19 cellular contexts compared by ENCODE assay signal in genomic region chr18:35306588-35307250, GRCh38.
"Had no signal": no experiment of that assay in that cellular context is flagged by ENCODE, and none has a peak within 500 bp of the region (broad histone marks: within the 10 kb centered on the region; RNA-seq: fewer than 3 reads in every experiment).

No MANE protein-coding gene starts in this region.

- H3K36me3 ChIP-seq: ovary had no signal

- H3K4me3 ChIP-seq: ovary, sigmoid colon, spleen, upper lobe of right lung had no signal

- ATAC-seq: activated CD8-positive, alpha-beta memory T cell treated with anti-CD3 and anti-CD28 coated beads, Interleukin-2, amount 10 ng/mL, durations not matched to agents 7 days and 5 days; left colon; naive thymus-derived CD4-positive, alpha-beta T cell; stimulated activated memory B cell treated with anti-CD40 and anti-IgM and Interleukin-4, amounts not matched to agents 10 μg/mL and 1 μg/mL and 100 μg/mL, for 72 hours; upper lobe of right lung had no signal

- H3K4me1 Mint-ChIP-seq: activated CD4-positive, alpha-beta memory T cell treated with anti-CD3 and anti-CD28 coated beads, Interleukin-2, amount 10 ng/mL, durations not matched to agents 7 days and 5 days; activated CD8-positive, alpha-beta memory T cell treated with anti-CD3 and anti-CD28 coated beads, Interleukin-2, amount 10 ng/mL, durations not matched to agents 7 days and 5 days; naive thymus-derived CD4-positive, alpha-beta T cell; stimulated activated memory B cell treated with anti-CD40 and anti-IgM and Interleukin-4, amounts not matched to agents 10 μg/mL and 1 μg/mL and 100 μg/mL, for 72 hours had no signal

- H3K4me1 ChIP-seq: spleen, upper lobe of right lung had no signal

- FAIRE-seq: frontal cortex had no signal

- H3K27me3 Mint-ChIP-seq: activated CD4-positive, alpha-beta memory T cell treated with anti-CD3 and anti-CD28 coated beads, Interleukin-2, amount 10 ng/mL, durations not matched to agents 7 days and 5 days; activated CD8-positive, alpha-beta memory T cell treated with anti-CD3 and anti-CD28 coated beads, Interleukin-2, amount 10 ng/mL, durations not matched to agents 7 days and 5 days; activated naive CD8-positive, alpha-beta T cell; naive thymus-derived CD4-positive, alpha-beta T cell; stimulated activated memory B cell treated with anti-CD40 and anti-IgM and Interleukin-4, amounts not matched to agents 10 μg/mL and 1 μg/mL and 100 μg/mL, for 72 hours had no signal

- H3K27ac ChIP-seq: ovary, sigmoid colon, spleen, upper lobe of right lung had no signal

- H3K27ac Mint-ChIP-seq: activated CD4-positive, alpha-beta memory T cell treated with anti-CD3 and anti-CD28 coated beads, Interleukin-2, amount 10 ng/mL, durations not matched to agents 7 days and 5 days; activated CD8-positive, alpha-beta memory T cell treated with anti-CD3 and anti-CD28 coated beads, Interleukin-2, amount 10 ng/mL, durations not matched to agents 7 days and 5 days; activated naive CD8-positive, alpha-beta T cell; stimulated activated memory B cell treated with anti-CD40 and anti-IgM and Interleukin-4, amounts not matched to agents 10 μg/mL and 1 μg/mL and 100 μg/mL, for 72 hours had no signal

- H3K4me3 Mint-ChIP-seq: activated CD4-positive, alpha-beta memory T cell treated with anti-CD3 and anti-CD28 coated beads, Interleukin-2, amount 10 ng/mL, durations not matched to agents 7 days and 5 days; activated CD8-positive, alpha-beta memory T cell treated with anti-CD3 and anti-CD28 coated beads, Interleukin-2, amount 10 ng/mL, durations not matched to agents 7 days and 5 days; activated naive CD8-positive, alpha-beta T cell; stimulated activated memory B cell treated with anti-CD40 and anti-IgM and Interleukin-4, amounts not matched to agents 10 μg/mL and 1 μg/mL and 100 μg/mL, for 72 hours had no signal

- H3K27me3 ChIP-seq: ovary, sigmoid colon, spleen, upper lobe of right lung had no signal

- DNase-seq: activated CD4-positive, alpha-beta memory T cell treated with anti-CD3 and anti-CD28 coated beads, Interleukin-2, amount 10 ng/mL, durations not matched to agents 7 days and 5 days; activated CD4-positive, alpha-beta T cell treated with anti-CD3 and anti-CD28 coated beads for 48 hours; activated CD4-positive, CD25-positive, alpha-beta regulatory T cell; activated CD8-positive, alpha-beta memory T cell treated with anti-CD3 and anti-CD28 coated beads, Interleukin-2, amount 10 ng/mL, durations not matched to agents 7 days and 5 days; amniotic stem cell; hypothalamus; islet precursor cell; left colon; mammary epithelial cell; naive thymus-derived CD4-positive, alpha-beta T cell; ovary; sigmoid colon; spleen; stimulated activated CD4-positive, alpha-beta T cell treated with anti-CD3 and anti-CD28 coated beads, Interleukin-4, amount 100 ng/mL, for 4 hours; T1000; upper lobe of right lung had no signal
